ENCODE assay signal across 35 cellular contexts in the genomic region with DNA sequence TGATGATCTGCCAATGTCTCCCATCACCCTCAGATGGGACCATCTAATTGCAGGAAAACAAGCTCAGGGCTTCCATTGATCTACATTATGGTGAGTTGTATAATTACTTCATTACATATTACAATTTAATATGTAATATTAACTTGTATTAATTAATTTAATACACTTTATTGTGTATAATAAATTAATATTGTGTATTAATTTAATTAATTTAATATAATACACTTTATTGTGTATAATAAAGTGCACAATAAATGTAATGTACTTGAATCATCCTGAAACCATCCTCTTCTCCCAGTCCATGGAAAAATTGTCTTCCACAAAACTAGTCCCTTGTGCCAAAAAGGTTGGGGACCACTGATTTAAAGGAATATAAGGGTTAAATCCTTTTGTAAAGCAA.
"Had no signal": no experiment of that assay in that cellular context is flagged by ENCODE, and none has a peak within 500 bp of the region (broad histone marks: within the 10 kb centered on the region; RNA-seq: fewer than 3 reads in every experiment).

No MANE protein-coding gene starts in this region.

- H3K4me1 ChIP-seq: ascending aorta had no signal

- H3K27ac Mint-ChIP-seq: activated CD4-positive, alpha-beta memory T cell treated with anti-CD3 and anti-CD28 coated beads, Interleukin-2, amount 10 ng/mL, durations not matched to agents 7 days and 5 days; activated CD4-positive, alpha-beta T cell treated with anti-CD3 and anti-CD28 coated beads for 36 hours; activated CD4-positive, alpha-beta T cell treated with anti-CD3 and anti-CD28 coated beads, Interleukin-2, amount 10 ng/mL, durations not matched to agents 7 days and 5 days; activated CD8-positive, alpha-beta memory T cell treated with anti-CD3 and anti-CD28 coated beads, Interleukin-2, amount 10 ng/mL, durations not matched to agents 7 days and 5 days; activated CD8-positive, alpha-beta T cell treated with anti-CD3 and anti-CD28 coated beads, Interleukin-2, amount 10 ng/mL, durations not matched to agents 7 days and 5 days; activated naive CD4-positive, alpha-beta T cell treated with anti-CD3 and anti-CD28 coated beads, Interleukin-2, amount 10 ng/mL, durations not matched to agents 7 days and 5 days; activated naive CD4-positive, alpha-beta T cell treated with anti-CD3 and anti-CD28 coated beads, Interleukin-2, amount 50 U/mL, for 24 hours; activated naive CD8-positive, alpha-beta T cell; activated naive CD8-positive, alpha-beta T cell treated with anti-CD3 and anti-CD28 coated beads, Interleukin-2, amount 10 ng/mL, durations not matched to agents 7 days and 5 days; activated naive CD8-positive, alpha-beta T cell treated with anti-CD3 and anti-CD28 coated beads, Interleukin-2, amount 50 U/mL, for 24 hours; activated T-cell treated with anti-CD3 and anti-CD28 coated beads, Interleukin-2, amount 50 U/mL, for 24 hours; activated T-helper 2 cell treated with anti-CD3 and anti-CD28 coated beads, Interferon-gamma antibody, Interleukin-2, Interleukin-4, amounts not matched to agents 10 μg/mL and 5 μg/mL and 100 μg/mL, durations not matched to agents 14 hours and 24 hours and 36 hours; brain; T-helper 17 cell had no signal

- H3K27me3 Mint-ChIP-seq: activated CD4-positive, alpha-beta T cell treated with anti-CD3 and anti-CD28 coated beads for 36 hours; activated CD4-positive, alpha-beta T cell treated with anti-CD3 and anti-CD28 coated beads, Interleukin-2, amount 10 ng/mL, durations not matched to agents 7 days and 5 days; activated naive CD4-positive, alpha-beta T cell treated with anti-CD3 and anti-CD28 coated beads, Interleukin-2, amount 10 ng/mL, durations not matched to agents 7 days and 5 days; activated naive CD4-positive, alpha-beta T cell treated with anti-CD3 and anti-CD28 coated beads, Interleukin-2, amount 50 U/mL, for 24 hours; activated naive CD8-positive, alpha-beta T cell; activated naive CD8-positive, alpha-beta T cell treated with anti-CD3 and anti-CD28 coated beads, Interleukin-2, amount 10 ng/mL, durations not matched to agents 7 days and 5 days; activated naive CD8-positive, alpha-beta T cell treated with anti-CD3 and anti-CD28 coated beads, Interleukin-2, amount 50 U/mL, for 24 hours; activated T-cell treated with anti-CD3 and anti-CD28 coated beads, Interleukin-2, amount 50 U/mL, for 24 hours; brain had no signal

- H3K9me3 Mint-ChIP-seq: activated CD4-positive, alpha-beta memory T cell treated with anti-CD3 and anti-CD28 coated beads, Interleukin-2, amount 10 ng/mL, durations not matched to agents 7 days and 5 days; activated CD4-positive, alpha-beta T cell treated with anti-CD3 and anti-CD28 coated beads, Interleukin-2, amount 10 ng/mL, durations not matched to agents 7 days and 5 days; activated naive CD4-positive, alpha-beta T cell treated with anti-CD3 and anti-CD28 coated beads, Interleukin-2, amount 10 ng/mL, durations not matched to agents 7 days and 5 days; activated naive CD4-positive, alpha-beta T cell treated with anti-CD3 and anti-CD28 coated beads, Interleukin-2, amount 50 U/mL, for 24 hours; activated naive CD8-positive, alpha-beta T cell treated with anti-CD3 and anti-CD28 coated beads, Interleukin-2, amount 10 ng/mL, durations not matched to agents 7 days and 5 days; activated naive CD8-positive, alpha-beta T cell treated with anti-CD3 and anti-CD28 coated beads, Interleukin-2, amount 50 U/mL, for 24 hours; activated T-cell treated with anti-CD3 and anti-CD28 coated beads, Interleukin-2, amount 50 U/mL, for 24 hours; activated T-helper 2 cell treated with anti-CD3 and anti-CD28 coated beads, Interferon-gamma antibody, Interleukin-2, Interleukin-4, amounts not matched to agents 10 μg/mL and 5 μg/mL and 100 μg/mL, durations not matched to agents 14 hours and 24 hours and 36 hours; brain; central memory CD8-positive, alpha-beta T cell had no signal

- H3K4me3 ChIP-seq: ascending aorta, cardiac muscle cell had no signal

- H3K27me3 ChIP-seq: ascending aorta, cardiac muscle cell had no signal

- FAIRE-seq: bronchial epithelial cell, TTC549 had no signal

- DNase-seq: activated CD4-positive, alpha-beta memory T cell treated with anti-CD3 and anti-CD28 coated beads, Interleukin-2, amount 10 ng/mL, durations not matched to agents 7 days and 5 days; activated CD4-positive, alpha-beta T cell treated with anti-CD3 and anti-CD28 coated beads for 1 hour; activated CD4-positive, alpha-beta T cell treated with anti-CD3 and anti-CD28 coated beads for 36 hours; activated CD4-positive, alpha-beta T cell treated with anti-CD3 and anti-CD28 coated beads for 48 hours; activated CD4-positive, alpha-beta T cell treated with anti-CD3 and anti-CD28 coated beads, Interleukin-2, amount 10 ng/mL, durations not matched to agents 7 days and 5 days; activated CD4-positive, alpha-beta T cell treated with anti-CD3 and anti-CD28 coated beads, Interleukin-2, amount 50 U/mL, for 48 hours; activated CD4-positive, CD25-positive, alpha-beta regulatory T cell; activated CD8-positive, alpha-beta memory T cell treated with anti-CD3 and anti-CD28 coated beads for 24 hours; activated CD8-positive, alpha-beta memory T cell treated with anti-CD3 and anti-CD28 coated beads, Interleukin-2, amount 10 ng/mL, durations not matched to agents 7 days and 5 days; activated CD8-positive, alpha-beta memory T cell treated with anti-CD3 and anti-CD28 coated beads, Interleukin-2, amount 50 U/mL, for 48 hours; activated CD8-positive, alpha-beta T cell treated with anti-CD3 and anti-CD28 coated beads, Interleukin-2, amount 10 ng/mL, durations not matched to agents 7 days and 5 days; activated effector memory CD4-positive, alpha-beta T cell treated with Interleukin-2 at 50 U/mL for 16 hours; activated gamma-delta T cell; activated naive CD4-positive, alpha-beta T cell treated with anti-CD3 and anti-CD28 coated beads, Interleukin-2, amount 10 ng/mL, durations not matched to agents 7 days and 5 days; activated naive CD4-positive, alpha-beta T cell treated with Interleukin-2 at 50 U/mL for 16 hours; activated naive CD8-positive, alpha-beta T cell treated with anti-CD3 and anti-CD28 coated beads, Interleukin-2, amount 10 ng/mL, durations not matched to agents 7 days and 5 days; activated naive CD8-positive, alpha-beta T cell treated with anti-CD3 and anti-CD28 coated beads, Interleukin-2, amount 50 U/mL, for 24 hours; activated T-cell treated with anti-CD3 and anti-CD28 coated beads, Interleukin-2, amount 50 U/mL, for 24 hours; activated T-cell treated with anti-CD3 and anti-CD28 coated beads, Interleukin-2, amount 50 U/mL, for 48 hours; amygdala; anterior cingulate cortex; caudate nucleus; T-helper 17 cell; T1000 had no signal

- H3K4me1 Mint-ChIP-seq: activated CD4-positive, alpha-beta memory T cell treated with anti-CD3 and anti-CD28 coated beads, Interleukin-2, amount 10 ng/mL, durations not matched to agents 7 days and 5 days; activated CD4-positive, alpha-beta T cell treated with anti-CD3 and anti-CD28 coated beads for 36 hours; activated CD4-positive, alpha-beta T cell treated with anti-CD3 and anti-CD28 coated beads, Interleukin-2, amount 10 ng/mL, durations not matched to agents 7 days and 5 days; activated CD8-positive, alpha-beta memory T cell treated with anti-CD3 and anti-CD28 coated beads, Interleukin-2, amount 10 ng/mL, durations not matched to agents 7 days and 5 days; activated naive CD4-positive, alpha-beta T cell treated with anti-CD3 and anti-CD28 coated beads, Interleukin-2, amount 10 ng/mL, durations not matched to agents 7 days and 5 days; activated naive CD4-positive, alpha-beta T cell treated with anti-CD3 and anti-CD28 coated beads, Interleukin-2, amount 50 U/mL, for 24 hours; activated naive CD8-positive, alpha-beta T cell treated with anti-CD3 and anti-CD28 coated beads, Interleukin-2, amount 10 ng/mL, durations not matched to agents 7 days and 5 days; activated naive CD8-positive, alpha-beta T cell treated with anti-CD3 and anti-CD28 coated beads, Interleukin-2, amount 50 U/mL, for 24 hours; brain; central memory CD8-positive, alpha-beta T cell; T-helper 17 cell had no signal

- H3K9me3 ChIP-seq: ascending aorta had no signal

- H3K36me3 Mint-ChIP-seq: activated CD8-positive, alpha-beta memory T cell treated with anti-CD3 and anti-CD28 coated beads, Interleukin-2, amount 10 ng/mL, durations not matched to agents 7 days and 5 days; activated naive CD4-positive, alpha-beta T cell treated with anti-CD3 and anti-CD28 coated beads, Interleukin-2, amount 10 ng/mL, durations not matched to agents 7 days and 5 days; activated naive CD4-positive, alpha-beta T cell treated with anti-CD3 and anti-CD28 coated beads, Interleukin-2, amount 50 U/mL, for 24 hours; activated naive CD8-positive, alpha-beta T cell; activated naive CD8-positive, alpha-beta T cell treated with anti-CD3 and anti-CD28 coated beads, Interleukin-2, amount 10 ng/mL, durations not matched to agents 7 days and 5 days had no signal

- H3K36me3 ChIP-seq: cardiac muscle cell had no signal

- H3K27ac ChIP-seq: ascending aorta, cardiac muscle cell, VCaP had no signal

- ATAC-seq: activated CD4-positive, alpha-beta T cell treated with anti-CD3 and anti-CD28 coated beads for 36 hours; activated CD4-positive, CD25-positive, alpha-beta regulatory T cell treated with anti-CD3 and anti-CD28 coated beads, Interleukin-2, amount 50 U/mL, for 24 hours; activated CD8-positive, alpha-beta memory T cell treated with anti-CD3 and anti-CD28 coated beads, Interleukin-2, amount 10 ng/mL, durations not matched to agents 7 days and 5 days; activated CD8-positive, alpha-beta T cell treated with anti-CD3 and anti-CD28 coated beads, Interleukin-2, amount 10 ng/mL, durations not matched to agents 7 days and 5 days; activated naive CD8-positive, alpha-beta T cell treated with anti-CD3 and anti-CD28 coated beads, Interleukin-2, amount 50 U/mL, for 24 hours; T-helper 17 cell had no signal

- H3K4me3 Mint-ChIP-seq: activated CD4-positive, alpha-beta memory T cell treated with anti-CD3 and anti-CD28 coated beads, Interleukin-2, amount 10 ng/mL, durations not matched to agents 7 days and 5 days; activated CD4-positive, alpha-beta T cell treated with anti-CD3 and anti-CD28 coated beads for 36 hours; activated CD4-positive, alpha-beta T cell treated with anti-CD3 and anti-CD28 coated beads, Interleukin-2, amount 10 ng/mL, durations not matched to agents 7 days and 5 days; activated CD8-positive, alpha-beta memory T cell treated with anti-CD3 and anti-CD28 coated beads, Interleukin-2, amount 10 ng/mL, durations not matched to agents 7 days and 5 days; activated CD8-positive, alpha-beta T cell treated with anti-CD3 and anti-CD28 coated beads, Interleukin-2, amount 10 ng/mL, durations not matched to agents 7 days and 5 days; activated naive CD4-positive, alpha-beta T cell treated with anti-CD3 and anti-CD28 coated beads, Interleukin-2, amount 10 ng/mL, durations not matched to agents 7 days and 5 days; activated naive CD4-positive, alpha-beta T cell treated with anti-CD3 and anti-CD28 coated beads, Interleukin-2, amount 50 U/mL, for 24 hours; activated naive CD8-positive, alpha-beta T cell; activated naive CD8-positive, alpha-beta T cell treated with anti-CD3 and anti-CD28 coated beads, Interleukin-2, amount 10 ng/mL, durations not matched to agents 7 days and 5 days; activated naive CD8-positive, alpha-beta T cell treated with anti-CD3 and anti-CD28 coated beads, Interleukin-2, amount 50 U/mL, for 24 hours; activated T-cell treated with anti-CD3 and anti-CD28 coated beads, Interleukin-2, amount 50 U/mL, for 24 hours; brain; central memory CD8-positive, alpha-beta T cell; T-helper 17 cell had no signal
